In the genomic region with DNA sequence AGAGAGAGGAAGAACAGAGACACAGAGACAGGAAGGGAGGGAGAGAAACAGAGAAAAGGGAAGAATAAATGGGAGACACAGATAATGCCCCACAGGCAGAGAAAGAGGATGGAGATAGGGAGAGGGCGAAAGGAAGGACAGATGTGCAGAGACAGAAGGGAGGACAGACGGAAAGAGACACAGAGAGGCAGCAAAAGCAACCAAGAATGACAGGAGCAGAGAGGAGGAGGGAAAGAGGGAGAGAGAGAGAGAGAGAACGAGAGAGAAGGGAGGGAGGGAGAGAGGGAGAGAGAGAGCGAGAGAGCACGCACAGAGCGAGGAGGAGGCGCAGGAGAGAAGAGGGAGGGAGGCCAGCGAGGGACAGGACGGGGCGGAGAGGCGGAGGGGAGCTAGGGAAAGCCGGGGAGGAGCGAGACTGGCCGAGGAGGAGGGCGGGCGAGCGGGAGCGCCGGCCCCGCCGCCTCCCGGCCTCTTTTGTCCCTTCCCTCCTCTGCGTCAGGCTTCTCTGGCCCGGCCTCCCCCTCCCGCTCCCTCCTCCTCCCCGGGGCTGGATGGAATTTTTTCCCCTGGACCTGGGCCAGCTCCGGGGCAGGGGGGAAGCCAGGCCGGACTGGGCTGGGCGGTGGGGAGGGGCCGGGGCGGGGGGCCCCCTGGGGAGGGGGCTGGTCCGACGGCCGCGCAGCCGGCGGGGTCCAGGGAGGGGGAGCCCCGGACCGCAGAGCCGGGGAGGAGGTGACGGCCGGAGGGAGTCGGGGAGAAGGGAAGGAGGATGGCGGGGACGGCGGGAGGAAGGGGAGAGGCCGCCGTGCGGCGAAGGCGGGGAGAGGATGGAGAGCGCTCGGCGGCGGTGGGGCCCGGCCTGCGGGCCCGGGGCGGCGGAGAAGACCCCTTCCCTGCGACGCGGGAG, we compare ENCODE assay signal across 1 cellular context.
TF ChIP-seq lines count a peak whose summit lies in the region.

No MANE protein-coding gene starts in this region.

TF ChIP-seq in HEK293, 187 proteins besides CTCF, POLR2A, EP300 and RAD21 (continued from another document):
- TF ChIP-seq ZNF561 (tag by site-specific recombination; IDR thresholded peaks at IDR 0.05; ENCODE audit: borderline replicate concordance) = peak; percentile 85; the same call in 1 of the 2 replicates
- TF ChIP-seq TRIM28 (IDR thresholded peaks at IDR 0.05; ENCODE audit: borderline replicate concordance, low read length) = 0 out of 2 replicates have a peak, but pooled peaks have one; percentile 19
- TF ChIP-seq ZNF623 (tag by site-specific recombination; IDR thresholded peaks at IDR 0.05) = no peak
- no peak for TF ChIP-seq ZNF423 (tag by site-specific recombination; IDR thresholded peaks at IDR 0.05)
- TF ChIP-seq ZNF37A (tag by site-specific recombination; IDR thresholded peaks at IDR 0.05) = no peak
- TF ChIP-seq, protein P1, sequence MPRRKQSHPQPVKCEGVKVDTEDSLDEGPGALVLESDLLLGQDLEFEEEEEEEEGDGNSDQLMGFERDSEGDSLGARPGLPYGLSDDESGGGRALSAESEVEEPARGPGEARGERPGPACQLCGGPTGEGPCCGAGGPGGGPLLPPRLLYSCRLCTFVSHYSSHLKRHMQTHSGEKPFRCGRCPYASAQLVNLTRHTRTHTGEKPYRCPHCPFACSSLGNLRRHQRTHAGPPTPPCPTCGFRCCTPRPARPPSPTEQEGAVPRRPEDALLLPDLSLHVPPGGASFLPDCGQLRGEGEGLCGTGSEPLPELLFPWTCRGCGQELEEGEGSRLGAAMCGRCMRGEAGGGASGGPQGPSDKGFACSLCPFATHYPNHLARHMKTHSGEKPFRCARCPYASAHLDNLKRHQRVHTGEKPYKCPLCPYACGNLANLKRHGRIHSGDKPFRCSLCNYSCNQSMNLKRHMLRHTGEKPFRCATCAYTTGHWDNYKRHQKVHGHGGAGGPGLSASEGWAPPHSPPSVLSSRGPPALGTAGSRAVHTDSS (tag by site-specific recombination; IDR thresholded peaks at IDR 0.05) = no peak; the same call in 1 of the 2 replicates
- no peak for TF ChIP-seq SETDB1 (IDR thresholded peaks at IDR 0.05; ENCODE audit: insufficient read length, low read length)
- TF ChIP-seq, protein P2, sequence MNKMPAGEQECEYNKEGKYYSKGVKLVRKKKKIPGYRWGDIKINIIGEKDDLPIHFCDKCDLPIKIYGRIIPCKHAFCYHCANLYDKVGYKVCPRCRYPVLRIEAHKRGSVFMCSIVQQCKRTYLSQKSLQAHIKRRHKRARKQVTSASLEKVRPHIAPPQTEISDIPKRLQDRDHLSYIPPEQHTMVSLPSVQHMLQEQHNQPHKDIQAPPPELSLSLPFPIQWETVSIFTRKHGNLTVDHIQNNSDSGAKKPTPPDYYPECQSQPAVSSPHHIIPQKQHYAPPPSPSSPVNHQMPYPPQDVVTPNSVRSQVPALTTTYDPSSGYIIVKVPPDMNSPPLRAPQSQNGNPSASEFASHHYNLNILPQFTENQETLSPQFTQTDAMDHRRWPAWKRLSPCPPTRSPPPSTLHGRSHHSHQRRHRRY (tag by site-specific recombination; IDR thresholded peaks at IDR 0.05) = peak; percentile 95; the same call in 1 of the 2 replicates
- TF ChIP-seq, protein P3, sequence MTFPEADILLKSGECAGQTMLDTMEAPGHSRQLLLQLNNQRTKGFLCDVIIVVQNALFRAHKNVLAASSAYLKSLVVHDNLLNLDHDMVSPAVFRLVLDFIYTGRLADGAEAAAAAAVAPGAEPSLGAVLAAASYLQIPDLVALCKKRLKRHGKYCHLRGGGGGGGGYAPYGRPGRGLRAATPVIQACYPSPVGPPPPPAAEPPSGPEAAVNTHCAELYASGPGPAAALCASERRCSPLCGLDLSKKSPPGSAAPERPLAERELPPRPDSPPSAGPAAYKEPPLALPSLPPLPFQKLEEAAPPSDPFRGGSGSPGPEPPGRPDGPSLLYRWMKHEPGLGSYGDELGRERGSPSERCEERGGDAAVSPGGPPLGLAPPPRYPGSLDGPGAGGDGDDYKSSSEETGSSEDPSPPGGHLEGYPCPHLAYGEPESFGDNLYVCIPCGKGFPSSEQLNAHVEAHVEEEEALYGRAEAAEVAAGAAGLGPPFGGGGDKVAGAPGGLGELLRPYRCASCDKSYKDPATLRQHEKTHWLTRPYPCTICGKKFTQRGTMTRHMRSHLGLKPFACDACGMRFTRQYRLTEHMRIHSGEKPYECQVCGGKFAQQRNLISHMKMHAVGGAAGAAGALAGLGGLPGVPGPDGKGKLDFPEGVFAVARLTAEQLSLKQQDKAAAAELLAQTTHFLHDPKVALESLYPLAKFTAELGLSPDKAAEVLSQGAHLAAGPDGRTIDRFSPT (tag by site-specific recombination; IDR thresholded peaks at IDR 0.05) = 0 out of 2 replicates have a peak, but pooled peaks have one; percentile 28
- TF ChIP-seq ZNF785 (tag by site-specific recombination; IDR thresholded peaks at IDR 0.05) = peak; percentile 67; the same call in 1 of the 2 replicates
- TF ChIP-seq ZXDB (tag by site-specific recombination; IDR thresholded peaks at IDR 0.05) = peak; percentile 92
- TF ChIP-seq, protein P4, sequence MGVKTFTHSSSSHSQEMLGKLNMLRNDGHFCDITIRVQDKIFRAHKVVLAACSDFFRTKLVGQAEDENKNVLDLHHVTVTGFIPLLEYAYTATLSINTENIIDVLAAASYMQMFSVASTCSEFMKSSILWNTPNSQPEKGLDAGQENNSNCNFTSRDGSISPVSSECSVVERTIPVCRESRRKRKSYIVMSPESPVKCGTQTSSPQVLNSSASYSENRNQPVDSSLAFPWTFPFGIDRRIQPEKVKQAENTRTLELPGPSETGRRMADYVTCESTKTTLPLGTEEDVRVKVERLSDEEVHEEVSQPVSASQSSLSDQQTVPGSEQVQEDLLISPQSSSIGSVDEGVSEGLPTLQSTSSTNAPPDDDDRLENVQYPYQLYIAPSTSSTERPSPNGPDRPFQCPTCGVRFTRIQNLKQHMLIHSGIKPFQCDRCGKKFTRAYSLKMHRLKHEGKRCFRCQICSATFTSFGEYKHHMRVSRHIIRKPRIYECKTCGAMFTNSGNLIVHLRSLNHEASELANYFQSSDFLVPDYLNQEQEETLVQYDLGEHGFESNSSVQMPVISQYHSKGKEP (tag by site-specific recombination; IDR thresholded peaks at IDR 0.05) = 0 out of 2 replicates have a peak, but pooled peaks have one; percentile 10
- no peak for TF ChIP-seq GLI2 (tag by site-specific recombination; IDR thresholded peaks at IDR 0.05; ENCODE audit: borderline replicate concordance, low read depth)
- no peak for TF ChIP-seq ZNF174 (tag by site-specific recombination; IDR thresholded peaks at IDR 0.05)
- no peak for TF ChIP-seq MEIS1 (CRISPR knock-in tag; IDR thresholded peaks at IDR 0.05; ENCODE audit: borderline replicate concordance)
- TF ChIP-seq ZNF549 (tag by site-specific recombination; IDR thresholded peaks at IDR 0.05) = no peak
- peak; percentile 85; the same call in 1 of the 2 replicates for TF ChIP-seq ZNF791 (tag by site-specific recombination; IDR thresholded peaks at IDR 0.05)
- peak; percentile 78; the same call in 1 of the 2 replicates for TF ChIP-seq ZNF701 (tag by site-specific recombination; IDR thresholded peaks at IDR 0.05)
- TF ChIP-seq ZNF155 (tag by site-specific recombination; IDR thresholded peaks at IDR 0.05) = no peak; the same call in 1 of the 2 replicates
- no peak for TF ChIP-seq HOXA7 (CRISPR knock-in tag; IDR thresholded peaks at IDR 0.05; ENCODE audit: borderline replicate concordance)
- no peak for TF ChIP-seq ZNF132 (tag by site-specific recombination; IDR thresholded peaks at IDR 0.05; ENCODE audit: borderline replicate concordance)
- peak; percentile 76 for TF ChIP-seq ZNF23 (tag by site-specific recombination; IDR thresholded peaks at IDR 0.05; ENCODE audit: borderline replicate concordance)
- peak; percentile 90 for TF ChIP-seq ZNF391 (tag by site-specific recombination; IDR thresholded peaks at IDR 0.05; ENCODE audit: borderline replicate concordance, low read depth)
- TF ChIP-seq SCRT1 (tag by site-specific recombination; IDR thresholded peaks at IDR 0.05; ENCODE audit: borderline replicate concordance) = peak; percentile 23
- peak; percentile 74; the same call in 1 of the 2 replicates for TF ChIP-seq ZNF792 (tag by site-specific recombination; IDR thresholded peaks at IDR 0.05)
- peak; percentile 76 for TF ChIP-seq ZNF133 (tag by site-specific recombination; IDR thresholded peaks at IDR 0.05)
- TF ChIP-seq ZNF654 (tag by site-specific recombination; IDR thresholded peaks at IDR 0.05; ENCODE audit: low read depth) = no peak
- TF ChIP-seq SALL2 (tag by site-specific recombination; IDR thresholded peaks at IDR 0.05; ENCODE audit: borderline replicate concordance) = peak; percentile 80; the same call in 1 of the 2 replicates
- TF ChIP-seq SP2 (tag by site-specific recombination; IDR thresholded peaks at IDR 0.05) = peak; percentile 83
- TF ChIP-seq ZNF292 (tag by site-specific recombination; IDR thresholded peaks at IDR 0.05; ENCODE audit: borderline replicate concordance, low read depth) = no peak
